16 cellular contexts compared by ENCODE assay signal in the genomic region with DNA sequence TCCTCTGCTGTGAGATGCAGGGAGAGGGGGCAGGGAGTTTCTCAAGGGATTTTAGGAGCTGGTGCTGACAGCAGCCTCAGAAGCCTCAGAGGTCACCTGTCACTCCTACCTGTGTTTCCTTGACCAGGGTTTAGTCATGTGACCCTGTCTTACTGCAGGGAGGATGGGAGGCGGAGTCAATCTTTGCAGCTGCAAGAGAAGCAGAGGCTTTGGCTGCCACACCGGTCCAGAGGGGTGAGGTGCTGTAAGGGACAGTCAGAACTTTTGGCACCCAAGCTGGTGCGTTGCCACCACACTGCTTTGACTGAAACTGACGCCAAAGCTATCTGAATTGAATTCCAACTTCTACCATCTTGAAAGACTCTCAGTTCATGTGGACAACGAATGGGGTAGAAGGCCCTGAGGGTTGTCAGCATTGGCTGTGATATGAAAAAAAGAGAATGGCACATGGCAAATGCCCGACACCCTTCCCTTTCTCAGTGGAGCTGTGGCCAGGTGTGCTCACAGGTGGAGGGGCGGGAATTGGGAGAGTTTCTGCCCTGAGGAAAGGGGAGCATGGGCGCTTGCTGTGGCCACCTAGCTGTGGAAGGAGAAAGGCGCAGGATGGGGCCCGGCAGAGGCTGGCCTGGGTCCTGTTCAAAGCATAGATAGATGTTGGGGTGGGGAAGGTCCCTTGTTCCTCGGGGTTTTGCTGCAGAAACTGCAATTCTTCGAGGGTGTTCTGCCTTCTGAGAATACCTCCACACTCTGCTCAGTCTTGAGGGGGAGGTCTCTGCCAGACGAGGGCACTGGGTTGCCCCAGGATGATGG.
DNase-seq lines count a peak whose midpoint lies in the region; ATAC-seq and TF ChIP-seq lines count a peak whose summit lies in the region.
"Had no signal": no experiment of that assay in that cellular context is flagged by ENCODE, and none has a peak within 500 bp of the region (broad histone marks: within the 10 kb centered on the region; RNA-seq: fewer than 3 reads in every experiment).

No MANE protein-coding gene starts in this region.

- intact Hi-C loops in spleen (cut with DNase I; ENCODE audit: low total_unique reads) = no loop called here

- TF ChIP-seq POLR2A in spleen (IDR thresholded peaks at IDR 0.05) = no peak

- H3K4me3 ChIP-seq in GM12875 (ENCODE audit: low read depth, low read length) = no peak overlapping the region
- H3K4me3 ChIP-seq in epithelial cell of proximal tubule (ENCODE audit: low read depth, low read length) = no peak overlapping the region
- H3K4me3 ChIP-seq in spleen = no peak overlapping the region
- H3K4me3 ChIP-seq: heart left ventricle, Peyer's patch had no signal

- no peaks in the 10 kb centered on the region for H3K9me3 ChIP-seq in spleen
- H3K9me3 ChIP-seq: heart left ventricle, Peyer's patch had no signal

- no peaks in the 10 kb centered on the region for H3K4me1 ChIP-seq in spleen
- H3K4me1 ChIP-seq: Peyer's patch had no signal

- no peak for ATAC-seq in GM18868 (IDR thresholded peaks at IDR 0.05; ENCODE audit: unreplicated experiment)
- ATAC-seq: left colon had no signal

- H3K27ac ChIP-seq in spleen = no peak overlapping the region
- H3K27ac ChIP-seq: heart left ventricle, Peyer's patch had no signal

- H3K36me3 ChIP-seq in spleen = no peaks in the 10 kb centered on the region
- H3K36me3 ChIP-seq: heart left ventricle, Peyer's patch had no signal

- DNase-seq in NCI-H69 (lab: John Stamatoyannopoulos, UW) (peak; percentile 65), epithelial cell of proximal tubule (ENCODE audit: low read depth) (no peak), spleen (peak; percentile 57), medulla oblongata (ENCODE audit: extremely low spot score) (no peak), SKM-1 treated with dmso at 0.1 percent for 144 hours (lab: John Stamatoyannopoulos, UW; ENCODE audit: unreplicated experiment) (no peak)
- DNase-seq: activated naive CD4-positive, alpha-beta T cell treated with anti-CD3 and anti-CD28 coated beads, Interleukin-2, amount 50 U/mL, for 16 hours; caudate nucleus; heart left ventricle; KG1; left colon; NCI-H1436; NCI-H510A treated with DMSO at 0.1 percent for 48 hours; SW 1271 had no signal

- 79 to 94% (median 89%) methylated on average over 13 of the region's 13 CpGs for WGBS in spleen, 5 donors

- H3K27me3 ChIP-seq in spleen (replicated peaks in 1 of 7) = no peaks in the 10 kb centered on the region
- H3K27me3 ChIP-seq: heart left ventricle, Peyer's patch had no signal

- TF ChIP-seq CTCF in GM12875 (IDR thresholded peaks at IDR 0.05; ENCODE audit: borderline replicate concordance, insufficient read depth, low read depth, low read length) = peak; percentile 37; the same call in 1 of the 2 replicates
- peak; percentile 34 for TF ChIP-seq CTCF in epithelial cell of proximal tubule (conservative IDR thresholded peaks at IDR 0.05; ENCODE audit: low read depth, low read length)
- TF ChIP-seq CTCF in spleen (IDR thresholded peaks at IDR 0.05 in 8 of 11, conservative IDR thresholded peaks at IDR 0.05 in 3 of 11) = no peak

Comparison
In these comparisons a context has a peak if more than half of its experiments do, and no peak if none do; other contexts are left out.
1. CTCF ChIP-seq: peak in GM12875 (single experiment) and epithelial cell of proximal tubule (single experiment); none in spleen (0 of 11).
2. DNase-seq: peak in NCI-H69 (single experiment) and spleen (single experiment); none in epithelial cell of proximal tubule (single experiment), medulla oblongata (single experiment) and SKM-1 treated with dmso at 0.1 percent for 144 hours (single experiment).